Comparison of ENCODE assay signal across 36 cellular contexts in genomic region chr14:30369531-30370180, GRCh38.
"Had no signal": no experiment of that assay in that cellular context is flagged by ENCODE, and none has a peak within 500 bp of the region (broad histone marks: within the 10 kb centered on the region; RNA-seq: fewer than 3 reads in every experiment).

No MANE protein-coding gene starts in this region.

- H3K4me3 ChIP-seq: MG63 had no signal

- DNase-seq: Kasumi-1, MG63, MM.1S, MV-4-11, NCI-H1048, NCI-H1092, NCI-H1092 treated with DMSO at 0.1 percent for 48 hours, NCI-H1105, NCI-H1105 treated with DMSO at 0.1 percent for 48 hours, NCI-H1417, NCI-H1417 treated with DMSO at 0.1 percent for 48 hours, NCI-H1436, NCI-H1436 treated with DMSO at 0.1 percent for 48 hours, NCI-H146, NCI-H1694, NCI-H1694 treated with DMSO at 0.1 percent for 48 hours, NCI-H187, NCI-H187 treated with DMSO at 0.1 percent for 48 hours, NCI-H1930, NCI-H2029, NCI-H2029 treated with DMSO at 0.1 percent for 48 hours, NCI-H2081, NCI-H2081 treated with DMSO at 0.1 percent for 48 hours, NCI-H2107, NCI-H2171, NCI-H2171 treated with DMSO at 0.1 percent for 48 hours, NCI-H2227 treated with DMSO at 0.1 percent for 48 hours, NCI-H226, NCI-H345, NCI-H446, NCI-H446 treated with DMSO at 0.1 percent for 48 hours, NCI-H510A, NCI-H510A treated with DMSO at 0.1 percent for 48 hours, NCI-H524, NCI-H524 treated with DMSO at 0.1 percent for 48 hours, NCI-H526 had no signal

- H3K36me3 ChIP-seq: MG63 had no signal

- H3K27me3 ChIP-seq: MG63 had no signal

- H3K9me3 ChIP-seq: MG63 had no signal
